Comparison of ENCODE assay signal across 12 cellular contexts in the genomic region with DNA sequence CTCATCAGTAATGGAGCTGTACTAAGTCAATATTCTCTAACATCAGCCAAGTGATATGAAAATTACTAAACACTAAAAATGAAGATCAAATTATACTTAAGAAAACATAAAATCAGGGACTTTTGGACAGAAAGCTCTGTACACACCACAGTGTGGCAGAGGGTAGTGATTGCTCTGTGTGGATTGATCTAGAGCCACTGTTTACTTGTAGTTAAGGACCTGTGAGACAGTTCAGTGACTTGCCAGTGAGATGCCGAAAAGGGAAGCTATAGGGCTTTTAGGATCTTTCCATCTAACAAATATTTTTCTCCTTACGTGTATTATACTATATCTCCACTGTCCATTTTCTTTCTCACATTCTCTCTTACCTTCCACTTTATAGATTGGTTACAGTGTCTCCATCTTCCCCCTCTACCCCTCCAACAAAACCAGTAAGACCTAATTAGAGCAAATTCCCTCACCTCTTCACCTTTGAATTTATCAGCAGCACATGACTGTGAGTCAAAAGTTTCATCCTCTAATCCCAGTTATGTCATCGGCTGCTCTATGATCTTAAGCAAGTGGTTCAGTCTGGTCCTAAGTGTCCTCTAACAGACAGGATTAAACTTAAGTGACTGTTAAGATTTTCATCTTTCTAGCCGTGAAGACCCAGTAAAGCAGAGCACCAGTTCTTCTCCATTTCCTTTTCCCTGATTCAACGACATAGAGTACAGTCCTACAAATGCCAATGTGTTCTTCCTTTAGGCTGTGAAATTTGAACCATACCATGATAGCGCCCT. TPM values are rescaled to one million over a fixed set of nuclear protein-coding genes. Genes with fewer than 3 reads are reported as not detected.
DNase-seq lines count a peak whose midpoint lies in the region; ATAC-seq and TF ChIP-seq lines count a peak whose summit lies in the region.
"Had no signal": no experiment of that assay in that cellular context is flagged by ENCODE, and none has a peak within 500 bp of the region (broad histone marks: within the 10 kb centered on the region; RNA-seq: fewer than 3 reads in every experiment).

No MANE protein-coding gene starts in this region.

- H3K27ac ChIP-seq in MM.1S (ENCODE audit: low read length) (peak overlapping the region; percentile 83), neutrophil (peak overlapping the region; percentile 94)
- H3K27ac ChIP-seq: esophagus muscularis mucosa, neural progenitor cell, SK-N-MC had no signal

- CTCF ChIA-PET in activated CD4-positive, alpha-beta T cell treated with anti-CD3 and anti-CD28 coated beads for 36 hours (lab: Charles Lee): no interaction called here

- H3K9me3 ChIP-seq in MM.1S (replicated peaks; ENCODE audit: insufficient read depth, low read length) (no peaks in the 10 kb centered on the region), neutrophil (no peaks in the 10 kb centered on the region)
- H3K9me3 ChIP-seq: esophagus muscularis mucosa had no signal

- peaks cover 31% of the 10 kb centered on the region for H3F3A ChIP-seq in MM.1S (ENCODE audit: insufficient read depth, low read length)

- H2AFZ ChIP-seq in MM.1S (ENCODE audit: low read length): no peak overlapping the region
- H2AFZ ChIP-seq: neural progenitor cell had no signal

- no peak for DNase-seq in activated CD4-positive, alpha-beta T cell treated with anti-CD3 and anti-CD28 coated beads for 36 hours
- no peak for DNase-seq in activated CD4-positive, alpha-beta T cell treated with anti-CD3 and anti-CD28 coated beads for 4 hours
- DNase-seq in MM.1S: no peak
- DNase-seq in left colon: no peak
- DNase-seq in COLO829 (ENCODE audit: low spot score): no peak
- no peak for DNase-seq in iPS-NIHi11 (ENCODE audit: low spot score)
- DNase-seq: NCI-H446 had no signal

- H3K27ac Mint-ChIP-seq in activated CD4-positive, alpha-beta T cell treated with anti-CD3 and anti-CD28 coated beads for 36 hours: peak overlapping the region; percentile 7
- H3K27ac Mint-ChIP-seq in activated naive CD8-positive, alpha-beta T cell: peak overlapping the region; percentile 79
- H3K27ac Mint-ChIP-seq: neural progenitor cell had no signal

- H3K4me3 ChIP-seq in MM.1S (ENCODE audit: low read length) (peak overlapping the region; percentile 33), neutrophil (ENCODE audit: low read depth in 1 of 2, low read length in 1 of 2) (peak overlapping the region in 1 of 2 experiments; percentile 51)
- H3K4me3 ChIP-seq: esophagus muscularis mucosa, neural progenitor cell, SK-N-MC had no signal

- H3K36me3 Mint-ChIP-seq in activated CD4-positive, alpha-beta T cell treated with anti-CD3 and anti-CD28 coated beads for 36 hours (ENCODE audit: low read depth): peaks cover 79% of the 10 kb centered on the region
- peaks cover 46% of the 10 kb centered on the region for H3K36me3 Mint-ChIP-seq in activated naive CD8-positive, alpha-beta T cell

- H3K9me3 Mint-ChIP-seq in activated CD4-positive, alpha-beta T cell treated with anti-CD3 and anti-CD28 coated beads for 36 hours (ENCODE audit: low read depth): peaks cover 7% of the 10 kb centered on the region
- H3K9me3 Mint-ChIP-seq in activated naive CD8-positive, alpha-beta T cell (ENCODE audit: low read depth): no peaks in the 10 kb centered on the region

- H3K4me1 Mint-ChIP-seq in activated CD4-positive, alpha-beta T cell treated with anti-CD3 and anti-CD28 coated beads for 36 hours: peaks cover 66% of the 10 kb centered on the region
- peaks cover 71% of the 10 kb centered on the region for H3K4me1 Mint-ChIP-seq in activated naive CD8-positive, alpha-beta T cell (ENCODE audit: low read depth)
- H3K4me1 Mint-ChIP-seq: neural progenitor cell had no signal

- H3K4me1 ChIP-seq in MM.1S (ENCODE audit: low read length): peaks cover 52% of the 10 kb centered on the region
- H3K4me1 ChIP-seq in neutrophil (ENCODE audit: control insufficient read depth in 1 of 2, insufficient read depth in 1 of 2, low read depth in 1 of 2, low read length in 1 of 2): peaks cover 65 to 72% of the 10 kb centered on the region in 2 experiments
- H3K4me1 ChIP-seq: neural progenitor cell had no signal

- H3K9me2 ChIP-seq in MM.1S (replicated peaks; ENCODE audit: insufficient read depth, low read length): no peaks in the 10 kb centered on the region

- peaks cover 41% of the 10 kb centered on the region for H3K36me3 ChIP-seq in MM.1S (replicated peaks; ENCODE audit: insufficient read depth, low read length)
- H3K36me3 ChIP-seq in neutrophil: peaks cover 89% of the 10 kb centered on the region
- H3K36me3 ChIP-seq: neural progenitor cell had no signal

- TF ChIP-seq CTCF in MM.1S (IDR thresholded peaks at IDR 0.05; ENCODE audit: low read length) (no peak), neutrophil (IDR thresholded peaks at IDR 0.05) (no peak)

- H4K20me1 ChIP-seq in MM.1S (ENCODE audit: insufficient read depth, low read length): no peaks in the 10 kb centered on the region

- H3K27me3 ChIP-seq in MM.1S (replicated peaks; ENCODE audit: insufficient read depth, low read length): no peaks in the 10 kb centered on the region
- no peaks in the 10 kb centered on the region for H3K27me3 ChIP-seq in neutrophil
- H3K27me3 ChIP-seq: esophagus muscularis mucosa, neural progenitor cell had no signal

- peak overlapping the region; percentile 67 for H3K4me2 ChIP-seq in MM.1S (ENCODE audit: low read depth, low read length)
- H3K4me2 ChIP-seq: neural progenitor cell had no signal

- intact Hi-C loops in activated CD4-positive, alpha-beta T cell treated with anti-CD3 and anti-CD28 coated beads for 36 hours (cut with DNase I, micrococcal nuclease): loop anchor here (1.0 to 10.0 kb wide), 4 partner anchors 15 to 1063 kb away; a partner anchor contains a TSS
- intact Hi-C loops in left colon (cut with DNase I, micrococcal nuclease): no loop called here

- ATAC-seq in activated CD4-positive, alpha-beta T cell treated with anti-CD3 and anti-CD28 coated beads for 36 hours: peak; percentile 21
- no peak for ATAC-seq in left colon

- H3K9ac ChIP-seq in MM.1S (ENCODE audit: low read length): peak overlapping the region; percentile 54
- H3K9ac ChIP-seq: neural progenitor cell had no signal

- H3K79me2 ChIP-seq in MM.1S (ENCODE audit: low read length): peaks cover 83% of the 10 kb centered on the region

- peak overlapping the region; percentile 2 for H3K4me3 Mint-ChIP-seq in activated CD4-positive, alpha-beta T cell treated with anti-CD3 and anti-CD28 coated beads for 36 hours
- peak overlapping the region; percentile 63 for H3K4me3 Mint-ChIP-seq in activated naive CD8-positive, alpha-beta T cell
- H3K4me3 Mint-ChIP-seq: neural progenitor cell had no signal

- H3K27me3 Mint-ChIP-seq in activated CD4-positive, alpha-beta T cell treated with anti-CD3 and anti-CD28 coated beads for 36 hours: no peaks in the 10 kb centered on the region
- H3K27me3 Mint-ChIP-seq in activated naive CD8-positive, alpha-beta T cell: no peaks in the 10 kb centered on the region

- POLR2A ChIA-PET in activated CD4-positive, alpha-beta T cell treated with anti-CD3 and anti-CD28 coated beads for 36 hours (lab: Charles Lee): no interaction called here

RNA-seq across cellular contexts. Expression of a gene that starts 6.9 kb away (rescaled TPM):
- 10 to 100 TPM in 1 of 2 experiments, 1 to 10 TPM in 1; 9.9 to 14.3 TPM for total RNA-seq in activated CD4-positive, alpha-beta T cell treated with anti-CD3 and anti-CD28 coated beads for 36 hours
- total RNA-seq in left colon: 1 to 10 TPM; 3.6 to 5.9 TPM

Comparison
In these comparisons a context has a peak if more than half of its experiments do, and no peak if none do; other contexts are left out.
1. intact Hi-C loops: an anchor here in activated CD4-positive, alpha-beta T cell treated with anti-CD3 and anti-CD28 coated beads for 36 hours (1.0 to 10.0 kb wide); none called in left colon.